Comparison of ENCODE assay signal across 2 cellular contexts in the genomic region with DNA sequence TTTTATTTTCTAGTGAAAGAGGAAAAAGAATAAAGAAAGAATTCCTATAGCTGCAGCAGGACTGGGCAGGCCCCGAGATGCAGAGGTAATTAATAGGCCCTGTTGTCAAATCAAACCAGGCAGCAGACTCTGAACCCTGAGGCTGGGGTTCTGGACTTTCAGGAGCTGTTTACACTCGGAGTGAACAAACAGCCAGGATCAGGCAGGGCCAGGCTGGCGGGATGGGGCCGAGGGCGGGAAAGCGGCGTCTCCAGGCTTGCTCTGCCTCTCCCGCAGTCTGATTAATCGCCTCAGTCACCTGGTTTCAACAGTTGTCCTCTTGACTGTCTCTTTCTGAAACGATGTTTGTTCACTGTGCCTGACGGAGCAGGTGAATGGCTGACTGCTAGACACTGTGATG.
A peak's percentile ranks its signal among the peaks of the same experiment; 100 is the strongest.
TF ChIP-seq lines count a peak whose summit lies in the region.

No MANE protein-coding gene starts in this region.

TF ChIP-seq in IMR-90, 13 proteins besides CTCF, POLR2A, EP300 and RAD21:
- TF ChIP-seq, protein P1, sequence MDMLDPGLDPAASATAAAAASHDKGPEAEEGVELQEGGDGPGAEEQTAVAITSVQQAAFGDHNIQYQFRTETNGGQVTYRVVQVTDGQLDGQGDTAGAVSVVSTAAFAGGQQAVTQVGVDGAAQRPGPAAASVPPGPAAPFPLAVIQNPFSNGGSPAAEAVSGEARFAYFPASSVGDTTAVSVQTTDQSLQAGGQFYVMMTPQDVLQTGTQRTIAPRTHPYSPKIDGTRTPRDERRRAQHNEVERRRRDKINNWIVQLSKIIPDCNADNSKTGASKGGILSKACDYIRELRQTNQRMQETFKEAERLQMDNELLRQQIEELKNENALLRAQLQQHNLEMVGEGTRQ (IDR thresholded peaks at IDR 0.05; ENCODE audit: low read depth, low read length): no peak
- TF ChIP-seq MAFK (IDR thresholded peaks at IDR 0.05; ENCODE audit: low read depth, low read length) (no peak), CEBPB (IDR thresholded peaks at IDR 0.05; ENCODE audit: low read depth, low read length) (no peak), MAZ (IDR thresholded peaks at IDR 0.05; ENCODE audit: borderline replicate concordance, low read depth, low read length) (no peak)

TF ChIP-seq in H1, 55 proteins besides CTCF, POLR2A, EP300 and RAD21:
- TF ChIP-seq RBBP5 (IDR thresholded peaks at IDR 0.05; ENCODE audit: borderline replicate concordance, low read depth, low read length) (no peak), KDM4A (IDR thresholded peaks at IDR 0.05; ENCODE audit: low read depth, low read length, severe bottlenecking) (no peak)
- TF ChIP-seq, protein P2, sequence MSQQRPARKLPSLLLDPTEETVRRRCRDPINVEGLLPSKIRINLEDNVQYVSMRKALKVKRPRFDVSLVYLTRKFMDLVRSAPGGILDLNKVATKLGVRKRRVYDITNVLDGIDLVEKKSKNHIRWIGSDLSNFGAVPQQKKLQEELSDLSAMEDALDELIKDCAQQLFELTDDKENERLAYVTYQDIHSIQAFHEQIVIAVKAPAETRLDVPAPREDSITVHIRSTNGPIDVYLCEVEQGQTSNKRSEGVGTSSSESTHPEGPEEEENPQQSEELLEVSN (IDR thresholded peaks at IDR 0.05): peak; percentile 59; the same call in 1 of the 2 replicates
TF ChIP-seq in H1: peak in this region for 1.
